ENCODE assay signal across 11 cellular contexts in the genomic region with DNA sequence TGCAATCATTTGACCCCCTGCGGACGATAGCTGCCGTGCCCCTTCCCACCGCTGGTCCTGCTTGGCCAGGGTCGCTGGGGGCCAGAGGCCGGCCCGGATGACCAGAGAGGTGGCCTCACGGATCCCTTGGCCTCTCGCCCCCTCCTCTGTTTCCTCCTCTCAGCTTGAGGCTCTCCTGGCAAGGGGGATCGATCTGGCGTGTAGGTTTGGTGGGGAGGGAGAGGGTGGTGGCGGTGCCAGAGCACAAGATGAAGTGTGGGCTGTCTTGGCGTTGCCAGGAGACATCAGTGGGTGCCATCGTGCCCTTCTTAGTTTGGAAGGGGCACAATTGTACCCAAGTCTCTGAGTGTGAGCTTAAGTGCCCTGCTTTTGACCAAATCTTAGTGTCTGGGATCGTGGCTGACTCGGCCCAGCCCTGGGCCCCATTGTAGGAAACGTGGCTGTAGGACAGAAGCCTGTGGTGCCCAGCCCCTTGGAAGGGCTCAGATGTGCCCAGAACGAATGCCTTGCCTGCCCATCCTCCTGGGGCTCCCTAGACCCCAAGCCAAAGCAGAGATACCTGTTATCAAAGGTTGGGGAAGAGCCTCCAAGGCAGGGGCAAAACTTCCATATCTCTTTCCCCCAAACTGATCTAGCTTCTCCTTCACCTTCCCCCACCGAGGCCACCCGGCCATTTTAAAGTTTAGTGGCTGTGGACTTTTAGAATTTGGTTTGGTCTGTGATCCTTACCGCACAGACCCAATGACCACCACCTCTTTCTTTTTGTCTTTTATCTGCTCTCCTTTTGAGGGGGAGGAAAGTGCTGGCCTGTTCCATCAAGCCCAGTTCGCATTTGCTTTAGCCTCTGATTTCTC. TPM values are rescaled to one million over a fixed set of nuclear protein-coding genes. Genes with fewer than 3 reads are reported as not detected.
DNase-seq lines count a peak whose midpoint lies in the region; ATAC-seq, FAIRE-seq and TF ChIP-seq lines count a peak whose summit lies in the region.
"Had no signal": no experiment of that assay in that cellular context is flagged by ENCODE, and none has a peak within 500 bp of the region (broad histone marks: within the 10 kb centered on the region; RNA-seq: fewer than 3 reads in every experiment).

No MANE protein-coding gene starts in this region.

- H3K4me3 ChIP-seq in ACC112 (ENCODE audit: low read depth, low read length): peak overlapping the region; percentile 97
- no peak overlapping the region for H3K4me3 ChIP-seq in RWPE2 (ENCODE audit: severe bottlenecking)
- peak overlapping the region; percentile 33 to 58 for H3K4me3 ChIP-seq in foreskin fibroblast (ENCODE audit: low read depth in 1 of 2, low read length in 2 of 2)
- H3K4me3 ChIP-seq in pancreas: no peak overlapping the region

- no peak for FAIRE-seq in pancreas (lab: Jason Lieb, UNC)

- ATAC-seq in RWPE2 (ENCODE audit: low read depth): peak; percentile 4; the same call in 1 of the 3 replicates
- ATAC-seq in pancreas: no peak
- no peak for ATAC-seq in HG03159 (IDR thresholded peaks at IDR 0.05; ENCODE audit: unreplicated experiment)

- no peaks in the 10 kb centered on the region for H3K27me3 ChIP-seq in ACC112 (ENCODE audit: insufficient read depth, low read length)
- H3K27me3 ChIP-seq in RWPE2 (ENCODE audit: insufficient read depth, poor library complexity, severe bottlenecking): no peaks in the 10 kb centered on the region
- no peaks in the 10 kb centered on the region for H3K27me3 ChIP-seq in pancreas

- in situ Hi-C loops in GM13976 (cut with MboI; ENCODE audit: low sequenced_read_pairs, unreplicated experiment): loop anchor here (25.0 kb wide), 1 partner anchor 1083 kb away; no protein-coding TSS in a partner anchor

- H3K27ac ChIP-seq in ACC112 (ENCODE audit: low read depth, low read length): peak overlapping the region; percentile 80
- H3K27ac ChIP-seq in RWPE2 (ENCODE audit: poor library complexity, severe bottlenecking): no peak overlapping the region
- H3K27ac ChIP-seq in pancreas: peak overlapping the region in 3 of 4 donors; percentile 16 to 52 (median 25)

- WGBS in pancreas, 2 donors: 65% methylated on average over 22 of the region's 22 CpGs

- intact Hi-C loops in pancreas (cut with DNase I): loop anchor here in 1 of 3 donors (10.0 kb wide), 1 partner anchor 1080 kb away; no protein-coding TSS in a partner anchor

- TF ChIP-seq CTCF in RWPE2 (IDR thresholded peaks at IDR 0.05; ENCODE audit: poor library complexity, severe bottlenecking) (no peak), foreskin fibroblast (IDR thresholded peaks at IDR 0.05; ENCODE audit: low read depth, low read length) (no peak), pancreas (IDR thresholded peaks at IDR 0.05) (no peak), GM13976 (IDR thresholded peaks at IDR 0.05; ENCODE audit: borderline replicate concordance, control extremely low read depth, extremely low read depth, insufficient read depth, missing control alignments) (no peak)

- H3K9me3 ChIP-seq in RWPE2 (ENCODE audit: severe bottlenecking) (no peaks in the 10 kb centered on the region), pancreas (no peaks in the 10 kb centered on the region)

- H3K4me1 ChIP-seq in ACC112 (ENCODE audit: control insufficient read depth, insufficient read depth, low read length, unreplicated experiment) (peaks cover 53% of the 10 kb centered on the region), RWPE2 (ENCODE audit: insufficient read depth, poor library complexity, severe bottlenecking) (no peaks in the 10 kb centered on the region), pancreas (no peaks in the 10 kb centered on the region)

- no peak for DNase-seq in RWPE2 (ENCODE audit: low spot score)
- DNase-seq in foreskin fibroblast: no peak
- no peak for DNase-seq in pancreas
- DNase-seq in hepatic stellate cell (ENCODE audit: low spot score): no peak
- DNase-seq in T-helper 2 cell: no peak
- DNase-seq in GM13976 (ENCODE audit: low spot score): no peak
- DNase-seq: NCI-H2029 had no signal

- H3K36me3 ChIP-seq in ACC112 (ENCODE audit: insufficient read depth, low read length) (0 out of 2 replicates have a peak, but pooled peaks cover 2% of the 10 kb centered on the region), RWPE2 (ENCODE audit: low read depth) (peaks cover 26% of the 10 kb centered on the region), pancreas (no peaks in the 10 kb centered on the region)

- H2AFZ ChIP-seq in ACC112 (ENCODE audit: low read length, unreplicated experiment): no peak overlapping the region

- peaks cover 98% of the 10 kb centered on the region for H3K79me2 ChIP-seq in ACC112 (ENCODE audit: control insufficient read depth, insufficient read depth, low read length, unreplicated experiment)

RNA-seq across cellular contexts. Expression of gene NR2F2, which starts 14.4 kb away (rescaled TPM):
- total RNA-seq in pancreas: 10 to 100 TPM in 4 of 6 donors, 1 to 10 TPM in 2; 8.3 to 25.6 (median 14.0) TPM
- 10 to 100 TPM in 1 of 2 donors, 1 to 10 TPM in 1; 7.0 to 16.2 TPM for polyA plus RNA-seq in pancreas
- total RNA-seq: CD4-positive, CD25-positive, alpha-beta regulatory T cell had no signal
- polyA plus RNA-seq: CD4-positive, CD25-positive, alpha-beta regulatory T cell; immature natural killer cell had no signal

Comparison
In these comparisons a context has a peak if more than half of its experiments do, and no peak if none do; other contexts are left out.
1. H3K4me3 ChIP-seq: peak in ACC112 (single experiment) and foreskin fibroblast (2 of 2); none in RWPE2 (single experiment) and pancreas (0 of 4).